10 cellular contexts compared by ENCODE assay signal in the genomic region with DNA sequence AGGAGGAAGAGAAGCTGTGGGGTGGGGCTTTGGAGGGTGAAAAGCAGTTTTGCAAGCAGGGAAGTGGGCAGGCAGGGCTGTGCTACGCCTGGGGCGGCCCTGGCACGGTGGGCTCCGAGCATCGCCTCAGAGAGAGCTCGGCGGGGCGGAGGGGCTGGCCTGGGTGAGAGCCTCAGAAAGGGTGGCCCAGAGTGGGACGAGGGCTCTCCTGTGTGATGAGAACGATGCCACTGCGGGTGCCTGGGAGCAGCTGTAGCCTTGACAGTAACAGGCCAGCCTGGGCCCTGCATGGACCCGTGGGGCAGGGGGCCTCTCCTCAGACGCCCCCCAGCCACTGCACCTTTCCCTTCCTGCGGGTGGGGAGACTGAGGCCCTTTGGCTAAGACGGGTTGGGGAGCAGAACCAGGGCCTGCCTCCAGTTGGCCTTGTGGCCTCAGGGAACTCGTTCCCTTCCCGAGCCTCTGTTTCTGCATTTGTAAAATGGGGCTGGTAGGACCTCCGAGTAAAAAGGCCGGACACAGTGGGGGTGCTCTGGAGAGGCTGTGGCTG.
"Had no signal": no experiment of that assay in that cellular context is flagged by ENCODE, and none has a peak within 500 bp of the region (broad histone marks: within the 10 kb centered on the region; RNA-seq: fewer than 3 reads in every experiment).

No MANE protein-coding gene starts in this region.

- H3K36me3 Mint-ChIP-seq: natural killer cell treated with Interleukin-12 subunit alpha and Interleukin-12 subunit beta and Interleukin-15 and Interleukin-18, amount 100 ng/mL, for 72 hours had no signal

- H3K27me3 ChIP-seq: foreskin keratinocyte, pancreas had no signal

- H3K9me3 Mint-ChIP-seq: activated CD4-positive, alpha-beta memory T cell treated with anti-CD3 and anti-CD28 coated beads for 36 hours; activated naive CD4-positive, alpha-beta T cell treated with anti-CD3 and anti-CD28 coated beads for 36 hours; activated T-helper 17 cell treated with anti-CD3 and anti-CD28 coated beads, Interleukin-2, amount 50 U/mL, for 72 hours; natural killer cell treated with Interleukin-12 subunit alpha and Interleukin-12 subunit beta and Interleukin-15 and Interleukin-18, amount 100 ng/mL, for 72 hours; stimulated activated naive CD8-positive, alpha-beta T cell treated with anti-CD3 and anti-CD28 coated beads, Interleukin-15, Interleukin-2, amounts not matched to agents 100 ng/mL and 50 ng/mL, for 24 hours had no signal

- FAIRE-seq: pancreas had no signal

- H3K4me1 ChIP-seq: foreskin keratinocyte, pancreas had no signal

- DNase-seq: activated CD4-positive, alpha-beta memory T cell treated with anti-CD3 and anti-CD28 coated beads for 36 hours; activated CD4-positive, CD25-positive, alpha-beta regulatory T cell treated with anti-CD3 and anti-CD28 coated beads, Interleukin-2, amount 50 U/mL, for 72 hours; activated naive CD4-positive, alpha-beta T cell treated with anti-CD3 and anti-CD28 coated beads for 36 hours; foreskin keratinocyte; stimulated activated CD4-positive, alpha-beta T cell treated with anti-CD3 and anti-CD28 coated beads, Interleukin-2, amount 100 ng/mL, for 48 hours had no signal

- H3K9me3 ChIP-seq: pancreas, thoracic aorta had no signal

- H3K27ac Mint-ChIP-seq: activated CD4-positive, alpha-beta memory T cell treated with anti-CD3 and anti-CD28 coated beads for 36 hours; activated naive CD4-positive, alpha-beta T cell treated with anti-CD3 and anti-CD28 coated beads for 36 hours; activated T-helper 17 cell treated with anti-CD3 and anti-CD28 coated beads, Interleukin-2, amount 50 U/mL, for 72 hours; natural killer cell treated with Interleukin-12 subunit alpha and Interleukin-12 subunit beta and Interleukin-15 and Interleukin-18, amount 100 ng/mL, for 72 hours; stimulated activated naive CD8-positive, alpha-beta T cell treated with anti-CD3 and anti-CD28 coated beads, Interleukin-15, Interleukin-2, amounts not matched to agents 100 ng/mL and 50 ng/mL, for 24 hours had no signal

- H3K4me3 Mint-ChIP-seq: activated CD4-positive, alpha-beta memory T cell treated with anti-CD3 and anti-CD28 coated beads for 36 hours; activated naive CD4-positive, alpha-beta T cell treated with anti-CD3 and anti-CD28 coated beads for 36 hours; activated T-helper 17 cell treated with anti-CD3 and anti-CD28 coated beads, Interleukin-2, amount 50 U/mL, for 72 hours; natural killer cell treated with Interleukin-12 subunit alpha and Interleukin-12 subunit beta and Interleukin-15 and Interleukin-18, amount 100 ng/mL, for 72 hours; stimulated activated naive CD8-positive, alpha-beta T cell treated with anti-CD3 and anti-CD28 coated beads, Interleukin-15, Interleukin-2, amounts not matched to agents 100 ng/mL and 50 ng/mL, for 24 hours had no signal

- H3K4me1 Mint-ChIP-seq: activated T-helper 17 cell treated with anti-CD3 and anti-CD28 coated beads, Interleukin-2, amount 50 U/mL, for 72 hours had no signal

- H3K27me3 Mint-ChIP-seq: activated CD4-positive, alpha-beta memory T cell treated with anti-CD3 and anti-CD28 coated beads for 36 hours; activated T-helper 17 cell treated with anti-CD3 and anti-CD28 coated beads, Interleukin-2, amount 50 U/mL, for 72 hours; natural killer cell treated with Interleukin-12 subunit alpha and Interleukin-12 subunit beta and Interleukin-15 and Interleukin-18, amount 100 ng/mL, for 72 hours; stimulated activated naive CD8-positive, alpha-beta T cell treated with anti-CD3 and anti-CD28 coated beads, Interleukin-15, Interleukin-2, amounts not matched to agents 100 ng/mL and 50 ng/mL, for 24 hours had no signal

- H3K4me3 ChIP-seq: pancreas, thoracic aorta had no signal

- H3K27ac ChIP-seq: foreskin keratinocyte, pancreas, thoracic aorta had no signal
